Comparison of ENCODE assay signal across 8 cellular contexts in the genomic region with DNA sequence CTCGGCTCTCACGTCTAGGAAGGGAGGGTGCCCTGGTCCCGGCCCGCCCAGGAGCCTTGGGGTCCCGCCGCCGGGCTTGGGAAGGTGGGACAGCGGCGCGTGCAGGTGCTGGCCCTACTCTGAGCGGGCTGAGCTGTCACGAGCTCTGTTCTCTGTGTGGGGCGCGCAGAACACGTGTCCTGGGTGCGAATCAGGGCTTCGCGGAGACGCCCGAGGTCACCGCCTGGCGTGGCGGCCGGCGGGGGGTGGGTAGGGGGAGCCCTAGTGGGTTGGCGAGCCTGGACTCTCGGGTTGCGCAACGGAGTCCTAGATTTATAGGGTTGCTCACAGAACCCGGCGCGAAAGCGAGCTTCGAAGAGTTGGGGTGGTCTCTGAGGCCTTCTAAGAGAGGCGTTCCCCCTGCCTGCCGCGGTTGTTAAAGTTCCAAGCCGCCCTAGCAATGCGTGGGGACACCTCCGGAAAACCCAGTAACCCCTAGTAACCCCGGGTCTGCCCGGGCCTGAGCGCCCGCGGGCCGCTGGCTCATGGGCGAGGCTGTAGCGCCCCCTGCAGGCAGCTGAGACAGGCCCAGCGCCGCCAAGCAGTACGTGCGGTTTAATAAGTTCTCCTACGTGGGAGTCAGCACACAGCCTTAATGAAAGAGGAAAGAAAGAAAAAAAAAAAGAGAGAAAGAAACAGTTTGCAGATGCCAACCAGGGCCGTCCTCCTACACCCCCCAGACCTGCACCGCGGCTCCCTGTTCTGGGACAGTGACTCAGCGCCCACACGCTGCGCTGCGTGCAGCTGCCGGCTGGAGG. TPM values are rescaled to one million over a fixed set of nuclear protein-coding genes. Genes with fewer than 3 reads are reported as not detected.
DNase-seq lines count a peak whose midpoint lies in the region; ATAC-seq and TF ChIP-seq lines count a peak whose summit lies in the region.

No MANE protein-coding gene starts in this region.

- ATAC-seq in GM19397 (IDR thresholded peaks at IDR 0.05; ENCODE audit: unreplicated experiment) (peak; percentile 64), HG03521 (IDR thresholded peaks at IDR 0.05; ENCODE audit: unreplicated experiment) (peak; percentile 66), Panc1 (peak; percentile 46)
- peak; percentile 78 to 80 for ATAC-seq in activated T-cell treated with anti-CD3 and anti-CD28 coated beads, Interleukin-2, amount 50 U/mL, for 72 hours (replicated peaks in 1 of 2)
- ATAC-seq in naive thymus-derived CD4-positive, alpha-beta T cell, result peak; percentile 83
- ATAC-seq in stimulated activated naive B cell treated with anti-CD40 and anti-IgM and Interleukin-4, amounts not matched to agents 10 μg/mL and 1 μg/mL and 100 μg/mL, for 72 hours (replicated peaks), result peak; percentile 78 to 82

- DNase-seq in COLO668 (lab: John Stamatoyannopoulos, UW; ENCODE audit: unreplicated experiment), result peak; percentile 89
- no peak for DNase-seq in Panc1 (ENCODE audit: low read depth, low spot score)
- DNase-seq in activated T-cell treated with anti-CD3 and anti-CD28 coated beads, Interleukin-2, amount 50 U/mL, for 72 hours, result peak; percentile 86 to 89
- DNase-seq in fibroblast of gingiva (ENCODE audit: low read depth), result peak; percentile 91
- peak; percentile 73 to 88 (median 83) for DNase-seq in naive thymus-derived CD4-positive, alpha-beta T cell
- peak; percentile 84 for DNase-seq in stimulated activated naive B cell treated with anti-CD40 and anti-IgM and Interleukin-4, amounts not matched to agents 10 μg/mL and 1 μg/mL and 100 μg/mL, for 72 hours

- peak overlapping the region; percentile 100 for H3K27ac ChIP-seq in Panc1 (ENCODE audit: low read length)
- no peak overlapping the region for H3K27ac ChIP-seq in naive thymus-derived CD4-positive, alpha-beta T cell (ENCODE audit: low read depth, low read length)

- no peaks in the 10 kb centered on the region for H3K9me3 ChIP-seq in Panc1 (ENCODE audit: control insufficient read depth, insufficient read depth, low read depth, low read length)
- H3K9me3 ChIP-seq in naive thymus-derived CD4-positive, alpha-beta T cell (ENCODE audit: control insufficient read depth in 2 of 3, low read length in 3 of 3), result no peaks in the 10 kb centered on the region

- POLR2A ChIA-PET in Panc1 (lab: Charles Lee), result interaction anchor here (0.6 to 1.1 kb wide), 5 partner anchors 426 to 735 kb away, joined by 3 to 4 read pairs (median 3); no protein-coding TSS in a partner anchor
- POLR2A ChIA-PET in naive thymus-derived CD4-positive, alpha-beta T cell (lab: Charles Lee), result no interaction called here

- peak; percentile 100 for TF ChIP-seq CTCF in Panc1 (IDR thresholded peaks at IDR 0.05)

- no peaks in the 10 kb centered on the region for H3K9me3 Mint-ChIP-seq in activated T-cell treated with anti-CD3 and anti-CD28 coated beads, Interleukin-2, amount 50 U/mL, for 72 hours
- H3K9me3 Mint-ChIP-seq in naive thymus-derived CD4-positive, alpha-beta T cell, result peaks cover 0 to 2% (median 0%) of the 10 kb centered on the region in 11 donors
- no peaks in the 10 kb centered on the region for H3K9me3 Mint-ChIP-seq in stimulated activated naive B cell treated with anti-CD40 and anti-IgM and Interleukin-4, amounts not matched to agents 10 μg/mL and 1 μg/mL and 100 μg/mL, for 72 hours

- H3K27me3 Mint-ChIP-seq in activated T-cell treated with anti-CD3 and anti-CD28 coated beads, Interleukin-2, amount 50 U/mL, for 72 hours (ENCODE audit: low read depth), result peaks cover 55% of the 10 kb centered on the region
- H3K27me3 Mint-ChIP-seq in naive thymus-derived CD4-positive, alpha-beta T cell, result peaks cover 31 to 54% (median 44%) of the 10 kb centered on the region in 5 donors
- peaks cover 11 to 17% of the 10 kb centered on the region in 2 donors for H3K27me3 Mint-ChIP-seq in stimulated activated naive B cell treated with anti-CD40 and anti-IgM and Interleukin-4, amounts not matched to agents 10 μg/mL and 1 μg/mL and 100 μg/mL, for 72 hours

- peak overlapping the region; percentile 64 to 90 for H3K4me3 ChIP-seq in Panc1 (ENCODE audit: low read depth in 2 of 2, low read length in 2 of 2)
- peak overlapping the region; percentile 99 for H3K4me3 ChIP-seq in naive thymus-derived CD4-positive, alpha-beta T cell (ENCODE audit: low read length)

- H3K36me3 ChIP-seq in Panc1 (ENCODE audit: control insufficient read depth, insufficient read depth, low read length), result peaks cover 19% of the 10 kb centered on the region
- peaks cover 0 to 8% (median 0%) of the 10 kb centered on the region in 3 experiments for H3K36me3 ChIP-seq in naive thymus-derived CD4-positive, alpha-beta T cell (ENCODE audit: control insufficient read depth in 2 of 3, insufficient read depth in 3 of 3, low read length in 3 of 3)

- H3K4me1 ChIP-seq in Panc1 (ENCODE audit: control insufficient read depth, insufficient read depth, low read length), result peaks cover 28% of the 10 kb centered on the region
- H3K4me1 ChIP-seq in naive thymus-derived CD4-positive, alpha-beta T cell (ENCODE audit: control insufficient read depth in 2 of 2, insufficient read depth in 2 of 2, low read length in 2 of 2), result peaks cover 15 to 37% of the 10 kb centered on the region in 2 donors

- H3K27ac Mint-ChIP-seq in activated T-cell treated with anti-CD3 and anti-CD28 coated beads, Interleukin-2, amount 50 U/mL, for 72 hours, result peak overlapping the region; percentile 7
- H3K27ac Mint-ChIP-seq in naive thymus-derived CD4-positive, alpha-beta T cell, result peak overlapping the region in 6 of 9 donors; percentile 15 to 85 (median 46)
- H3K27ac Mint-ChIP-seq in stimulated activated naive B cell treated with anti-CD40 and anti-IgM and Interleukin-4, amounts not matched to agents 10 μg/mL and 1 μg/mL and 100 μg/mL, for 72 hours, result peak overlapping the region; percentile 97

- in situ Hi-C loops in Panc1 (cut with HindIII; ENCODE audit: low pct_unique_long_range_greater_than_20kb, low sequenced_read_pairs), result loop anchor here (25.0 kb wide), 2 partner anchors 445 to 720 kb away; no protein-coding TSS in a partner anchor

- CTCF ChIA-PET in Panc1 (lab: Charles Lee), result interaction anchor here (0.6 to 3.3 kb wide), 15 partner anchors 15 to 770 kb away, joined by 3 to 19 read pairs (median 3); no protein-coding TSS in a partner anchor
- CTCF ChIA-PET in naive thymus-derived CD4-positive, alpha-beta T cell (lab: Charles Lee), result interaction anchor here (0.7 to 6.8 kb wide), 21 partner anchors 8 to 773 kb away, joined by 3 to 70 read pairs (median 3); no protein-coding TSS in a partner anchor

- no peaks in the 10 kb centered on the region for H3K27me3 ChIP-seq in Panc1 (ENCODE audit: control insufficient read depth, insufficient read depth, low read length)
- peaks cover 3 to 14% of the 10 kb centered on the region in 2 donors for H3K27me3 ChIP-seq in naive thymus-derived CD4-positive, alpha-beta T cell (ENCODE audit: control insufficient read depth in 2 of 2, insufficient read depth in 2 of 2, low read length in 2 of 2)

- peak overlapping the region; percentile 92 to 93 for H3K4me3 Mint-ChIP-seq in activated T-cell treated with anti-CD3 and anti-CD28 coated beads, Interleukin-2, amount 50 U/mL, for 72 hours
- H3K4me3 Mint-ChIP-seq in naive thymus-derived CD4-positive, alpha-beta T cell, result peak overlapping the region; percentile 64 to 100 (median 95)
- peak overlapping the region; percentile 94 to 96 for H3K4me3 Mint-ChIP-seq in stimulated activated naive B cell treated with anti-CD40 and anti-IgM and Interleukin-4, amounts not matched to agents 10 μg/mL and 1 μg/mL and 100 μg/mL, for 72 hours

- peaks cover 3 to 6% of the 10 kb centered on the region in 2 donors for H3K36me3 Mint-ChIP-seq in activated T-cell treated with anti-CD3 and anti-CD28 coated beads, Interleukin-2, amount 50 U/mL, for 72 hours (ENCODE audit: insufficient read depth in 2 of 2)
- H3K36me3 Mint-ChIP-seq in naive thymus-derived CD4-positive, alpha-beta T cell, result peaks cover 0 to 4% (median 0%) of the 10 kb centered on the region in 5 donors
- H3K36me3 Mint-ChIP-seq in stimulated activated naive B cell treated with anti-CD40 and anti-IgM and Interleukin-4, amounts not matched to agents 10 μg/mL and 1 μg/mL and 100 μg/mL, for 72 hours, result peaks cover 0 to 6% of the 10 kb centered on the region in 2 donors

- intact Hi-C loops in Panc1 (cut with micrococcal nuclease; ENCODE audit: unreplicated experiment), result loop anchor here (5.0 to 10.0 kb wide), 7 partner anchors 193 to 733 kb away; partner anchors contain the start of gene WEE1
- intact Hi-C loops in naive thymus-derived CD4-positive, alpha-beta T cell (cut with micrococcal nuclease), result loop anchor here (1.0 to 10.0 kb wide), 22 partner anchors 13 to 1623 kb away; partner anchors contain the start of genes ZBED5 (in 2 of the 2), AMPD3 (in 1 of the 2), IPO7 (in 1 of the 2) and RNF141 (in 1 of the 2)

- no TSS peak for BruUV-seq in Panc1 (replicated peaks; lab: Mats Ljungman, UMichigan)

- H3K4me1 Mint-ChIP-seq in activated T-cell treated with anti-CD3 and anti-CD28 coated beads, Interleukin-2, amount 50 U/mL, for 72 hours (ENCODE audit: low read depth), result peaks cover 62% of the 10 kb centered on the region
- H3K4me1 Mint-ChIP-seq in naive thymus-derived CD4-positive, alpha-beta T cell, result peaks cover 25 to 57% (median 38%) of the 10 kb centered on the region in 7 donors
- peaks cover 49 to 73% of the 10 kb centered on the region in 2 donors for H3K4me1 Mint-ChIP-seq in stimulated activated naive B cell treated with anti-CD40 and anti-IgM and Interleukin-4, amounts not matched to agents 10 μg/mL and 1 μg/mL and 100 μg/mL, for 72 hours

RNA-seq across cellular contexts. Expression of gene ADM, which starts 2.7 kb away (rescaled TPM):
- 263 TPM for total RNA-seq in Panc1 (2021; ENCODE audit: unreplicated experiment)
- polyA plus RNA-seq in Panc1 (2012; ENCODE audit: insufficient read length), result 316 TPM
- 1 to 10 TPM; 2.0 to 4.6 TPM for total RNA-seq in activated T-cell treated with anti-CD3 and anti-CD28 coated beads, Interleukin-2, amount 50 U/mL, for 72 hours
- 10 to 100 TPM in 1 of 5 experiments, 1 to 10 TPM in 2, under 1 TPM in 2; 0.19 to 27.2 (median 3.8) TPM for total RNA-seq in naive thymus-derived CD4-positive, alpha-beta T cell
- not detected for polyA plus RNA-seq in naive thymus-derived CD4-positive, alpha-beta T cell

RNA-seq across cellular contexts. Expression of gene SBF2, which starts 13.6 kb away (rescaled TPM):
- total RNA-seq in Panc1 (2021; ENCODE audit: unreplicated experiment), result 65.0 TPM
- 30.9 TPM for polyA plus RNA-seq in Panc1 (2012; ENCODE audit: insufficient read length)
- total RNA-seq in activated T-cell treated with anti-CD3 and anti-CD28 coated beads, Interleukin-2, amount 50 U/mL, for 72 hours, result 10 to 100 TPM; 13.4 to 28.8 TPM
- total RNA-seq in naive thymus-derived CD4-positive, alpha-beta T cell, result 10 to 100 TPM in 4 of 5 experiments, 1 to 10 TPM in 1; 8.5 to 35.2 (median 16.1) TPM
- 1 to 10 TPM; 4.2 to 4.4 TPM for polyA plus RNA-seq in naive thymus-derived CD4-positive, alpha-beta T cell

Comparison
In these comparisons a context has a peak if more than half of its experiments do, and no peak if none do; other contexts are left out.
1. H3K27ac Mint-ChIP-seq: peak in every context shown above with its lines; median percentile 97 in stimulated activated naive B cell treated with anti-CD40 and anti-IgM and Interleukin-4, amounts not matched to agents 10 μg/mL and 1 μg/mL and 100 μg/mL, for 72 hours; 46 in naive thymus-derived CD4-positive, alpha-beta T cell; 7 in activated T-cell treated with anti-CD3 and anti-CD28 coated beads, Interleukin-2, amount 50 U/mL, for 72 hours.